In the genomic region with DNA sequence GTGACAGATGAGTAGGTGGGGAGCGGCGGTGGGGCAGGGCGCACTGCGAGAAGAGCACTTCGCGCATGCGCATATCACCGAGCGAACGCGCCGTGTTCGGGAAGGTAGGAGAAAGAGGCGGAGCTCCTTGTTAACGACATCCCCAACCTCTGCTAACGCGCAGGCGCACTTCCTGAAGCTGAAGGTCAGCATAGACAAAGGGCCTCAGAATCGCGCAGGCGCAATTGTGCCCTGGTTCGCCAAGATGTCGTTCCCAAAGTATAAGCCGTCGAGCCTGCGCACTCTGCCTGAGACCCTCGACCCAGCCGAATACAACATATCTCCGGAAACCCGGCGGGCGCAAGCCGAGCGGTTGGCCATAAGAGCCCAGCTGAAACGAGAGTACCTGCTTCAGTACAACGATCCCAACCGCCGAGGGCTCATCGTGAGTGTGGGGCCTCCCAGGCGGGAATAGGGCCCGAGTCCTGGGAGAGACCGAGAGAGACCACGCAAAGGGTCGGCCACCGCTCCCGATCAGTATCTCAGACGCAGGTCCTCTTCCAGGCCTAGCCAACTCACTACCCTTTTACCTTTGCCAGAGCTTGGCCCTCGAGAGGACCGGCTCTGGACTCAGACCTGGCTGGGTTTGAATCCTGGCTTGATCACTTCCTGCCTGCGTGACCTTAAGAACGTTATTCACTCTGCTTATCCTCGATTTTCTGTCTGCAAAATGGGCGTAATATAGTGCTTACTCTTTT, we compare ENCODE assay signal across 1 cellular context.
TF ChIP-seq lines count a peak whose summit lies in the region.

NDUFB4 (plus strand) TSS at position 221 of the 737 bp plus-strand sequence; CDS start at position 245, 24 bp downstream.

TF ChIP-seq in K562, 482 proteins besides CTCF, POLR2A, EP300 and RAD21 (continued from another document):
- TF ChIP-seq, protein P1, sequence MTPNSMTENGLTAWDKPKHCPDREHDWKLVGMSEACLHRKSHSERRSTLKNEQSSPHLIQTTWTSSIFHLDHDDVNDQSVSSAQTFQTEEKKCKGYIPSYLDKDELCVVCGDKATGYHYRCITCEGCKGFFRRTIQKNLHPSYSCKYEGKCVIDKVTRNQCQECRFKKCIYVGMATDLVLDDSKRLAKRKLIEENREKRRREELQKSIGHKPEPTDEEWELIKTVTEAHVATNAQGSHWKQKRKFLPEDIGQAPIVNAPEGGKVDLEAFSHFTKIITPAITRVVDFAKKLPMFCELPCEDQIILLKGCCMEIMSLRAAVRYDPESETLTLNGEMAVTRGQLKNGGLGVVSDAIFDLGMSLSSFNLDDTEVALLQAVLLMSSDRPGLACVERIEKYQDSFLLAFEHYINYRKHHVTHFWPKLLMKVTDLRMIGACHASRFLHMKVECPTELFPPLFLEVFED (CRISPR knock-in tag; conservative IDR thresholded peaks at IDR 0.05), result no peak
- TF ChIP-seq SAFB (IDR thresholded peaks at IDR 0.05; ENCODE audit: borderline replicate concordance, low read depth, low read length) (no peak), CBFA2T3 (IDR thresholded peaks at IDR 0.05) (no peak), PHF8 (IDR thresholded peaks at IDR 0.05; ENCODE audit: borderline replicate concordance, low read length) (peak; percentile 86; the same call in 1 of the 2 replicates), BCOR (IDR thresholded peaks at IDR 0.05) (peak; percentile 86), NR2C1 (IDR thresholded peaks at IDR 0.05) (peak; percentile 51; the same call in 1 of the 2 replicates), NR2C1 (tag; IDR thresholded peaks at IDR 0.05) (peak; percentile 57), JUN (IDR thresholded peaks at IDR 0.05; ENCODE audit: borderline replicate concordance, low read depth, low read length) (no peak), JUN (CRISPR knock-in tag; IDR thresholded peaks at IDR 0.05; ENCODE audit: borderline replicate concordance) (no peak), GTF3C2 (IDR thresholded peaks at IDR 0.05; ENCODE audit: borderline replicate concordance, extremely low read depth, insufficient read length) (no peak), POLR2B (IDR thresholded peaks at IDR 0.05; ENCODE audit: low read depth, partially characterized antibody) (peak; percentile 74), RCOR1 (IDR thresholded peaks at IDR 0.05; ENCODE audit: borderline replicate concordance in 1 of 2, low read depth in 2 of 2, low read length in 2 of 2) (no peak), PTBP1 (IDR thresholded peaks at IDR 0.05; ENCODE audit: low read depth, low read length) (0 out of 2 replicates have a peak, but pooled peaks have one; percentile 35), FOXO4 (CRISPR knock-in tag; IDR thresholded peaks at IDR 0.05) (no peak), SAFB2 (IDR thresholded peaks at IDR 0.05; ENCODE audit: borderline replicate concordance, low read depth, low read length, severe bottlenecking) (no peak), POLR2G (IDR thresholded peaks at IDR 0.05; ENCODE audit: low read depth, low read length) (peak; percentile 86), TAF7 (tag; IDR thresholded peaks at IDR 0.05) (peak; percentile 53; the same call in 1 of the 2 replicates), EP400 (IDR thresholded peaks at IDR 0.05) (peak; percentile 42), ZNF644 (tag; IDR thresholded peaks at IDR 0.05; ENCODE audit: low read depth) (no peak), MXI1 (IDR thresholded peaks at IDR 0.05; ENCODE audit: low read depth, low read length) (no peak), ZNF511 (CRISPR knock-in tag; IDR thresholded peaks at IDR 0.05) (0 out of 2 replicates have a peak, but pooled peaks have one; percentile 16), CBX1 (IDR thresholded peaks at IDR 0.05; ENCODE audit: low read depth) (peak; percentile 70; the same call in 1 of the 2 replicates), RBFOX2 (IDR thresholded peaks at IDR 0.05; ENCODE audit: low read depth, low read length) (peak; percentile 90), TRIM24 (IDR thresholded peaks at IDR 0.05) (no peak), ILK (tag; IDR thresholded peaks at IDR 0.05; ENCODE audit: borderline replicate concordance, low read depth) (no peak), NFATC3 (IDR thresholded peaks at IDR 0.05) (no peak), BRD4 (IDR thresholded peaks at IDR 0.05) (peak; percentile 56; the same call in 1 of the 2 replicates), KDM5B (IDR thresholded peaks at IDR 0.05; ENCODE audit: insufficient replicate concordance, low read depth, low read length) (peak; percentile 57), L3MBTL2 (IDR thresholded peaks at IDR 0.05) (peak; percentile 44; the same call in 1 of the 2 replicates), RBM25 (IDR thresholded peaks at IDR 0.05; ENCODE audit: low read depth, low read length, severe bottlenecking) (peak; percentile 76), KAT7 (CRISPR knock-in tag; IDR thresholded peaks at IDR 0.05; ENCODE audit: borderline replicate concordance) (no peak), OTX1 (CRISPR knock-in tag; IDR thresholded peaks at IDR 0.05) (no peak), MAZ (CRISPR knock-in tag; conservative IDR thresholded peaks at IDR 0.05 in 1 of 2, IDR thresholded peaks at IDR 0.05 in 1 of 2) (peak in 1 of 2 experiments; percentile 55; a peak in 1 of 4 replicates), PML (IDR thresholded peaks at IDR 0.05; ENCODE audit: low read length) (peak; percentile 55; the same call in 1 of the 2 replicates), GABPB1 (CRISPR knock-in tag; IDR thresholded peaks at IDR 0.05) (0 out of 2 replicates have a peak, but pooled peaks have one; percentile 48), CC2D1A (IDR thresholded peaks at IDR 0.05) (no peak)
- TF ChIP-seq, protein P2, sequence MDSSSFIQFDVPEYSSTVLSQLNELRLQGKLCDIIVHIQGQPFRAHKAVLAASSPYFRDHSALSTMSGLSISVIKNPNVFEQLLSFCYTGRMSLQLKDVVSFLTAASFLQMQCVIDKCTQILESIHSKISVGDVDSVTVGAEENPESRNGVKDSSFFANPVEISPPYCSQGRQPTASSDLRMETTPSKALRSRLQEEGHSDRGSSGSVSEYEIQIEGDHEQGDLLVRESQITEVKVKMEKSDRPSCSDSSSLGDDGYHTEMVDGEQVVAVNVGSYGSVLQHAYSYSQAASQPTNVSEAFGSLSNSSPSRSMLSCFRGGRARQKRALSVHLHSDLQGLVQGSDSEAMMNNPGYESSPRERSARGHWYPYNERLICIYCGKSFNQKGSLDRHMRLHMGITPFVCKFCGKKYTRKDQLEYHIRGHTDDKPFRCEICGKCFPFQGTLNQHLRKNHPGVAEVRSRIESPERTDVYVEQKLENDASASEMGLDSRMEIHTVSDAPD (CRISPR knock-in tag; IDR thresholded peaks at IDR 0.05), result no peak
- TF ChIP-seq, protein P3, sequence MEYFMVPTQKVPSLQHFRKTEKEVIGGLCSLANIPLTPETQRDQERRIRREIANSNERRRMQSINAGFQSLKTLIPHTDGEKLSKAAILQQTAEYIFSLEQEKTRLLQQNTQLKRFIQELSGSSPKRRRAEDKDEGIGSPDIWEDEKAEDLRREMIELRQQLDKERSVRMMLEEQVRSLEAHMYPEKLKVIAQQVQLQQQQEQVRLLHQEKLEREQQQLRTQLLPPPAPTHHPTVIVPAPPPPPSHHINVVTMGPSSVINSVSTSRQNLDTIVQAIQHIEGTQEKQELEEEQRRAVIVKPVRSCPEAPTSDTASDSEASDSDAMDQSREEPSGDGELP (CRISPR knock-in tag; IDR thresholded peaks at IDR 0.05; ENCODE audit: borderline replicate concordance), result peak; percentile 50; the same call in 1 of the 2 replicates
